Comparison of ENCODE assay signal across 9 cellular contexts in the genomic region with DNA sequence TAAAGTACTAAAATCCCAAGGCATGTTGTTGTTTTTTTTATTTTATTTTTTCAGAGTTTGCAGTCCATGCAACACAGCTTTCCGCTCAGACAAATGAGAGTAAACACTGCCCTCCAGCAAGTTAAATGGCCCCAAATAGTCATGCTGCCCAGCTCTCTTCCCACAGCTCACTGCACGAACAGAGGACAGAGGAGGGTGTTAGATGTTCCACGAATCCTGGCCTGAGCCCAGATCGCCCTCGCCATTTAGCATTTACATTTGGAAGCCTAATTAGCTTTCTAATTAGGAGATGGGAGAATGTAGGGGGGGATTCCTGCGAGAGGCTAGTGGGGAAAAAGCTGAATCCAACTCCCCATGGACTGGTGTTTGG. TPM values are rescaled to one million over a fixed set of nuclear protein-coding genes. Genes with fewer than 3 reads are reported as not detected.
DNase-seq lines count a peak whose midpoint lies in the region; ATAC-seq, FAIRE-seq and TF ChIP-seq lines count a peak whose summit lies in the region.
"Had no signal": no experiment of that assay in that cellular context is flagged by ENCODE, and none has a peak within 500 bp of the region (broad histone marks: within the 10 kb centered on the region; RNA-seq: fewer than 3 reads in every experiment).

No MANE protein-coding gene starts in this region.

- ATAC-seq in T-cell (replicated peaks in 1 of 4): peak in 1 of 4 experiments; percentile 7
- peak; percentile 2 for ATAC-seq in foreskin keratinocyte
- no peak for ATAC-seq in stimulated activated effector memory CD8-positive, alpha-beta T cell treated with anti-CD3 and anti-CD28 coated beads, Interleukin-12 subunit alpha, Interleukin-12 subunit beta, amount 100 ng/mL, for 72 hours
- no peak for ATAC-seq in HG02884 (IDR thresholded peaks at IDR 0.05; ENCODE audit: unreplicated experiment)
- ATAC-seq in HG03432 (IDR thresholded peaks at IDR 0.05; ENCODE audit: unreplicated experiment): no peak

- H3K27me3 Mint-ChIP-seq in T-helper 1 cell treated with Interleukin-12 subunit alpha and Interleukin-12 subunit beta and Interleukin-4 antibody, amounts not matched to agents 30 μg/mL and 1 μg/mL, for 36 hours (ENCODE audit: low read depth): peaks cover 16% of the 10 kb centered on the region
- peaks cover 15 to 21% of the 10 kb centered on the region in 2 donors for H3K27me3 Mint-ChIP-seq in T-cell

- CTCF ChIA-PET in T-cell (lab: Charles Lee): interaction anchor here (0.6 to 0.8 kb wide), 2 partner anchors 73 to 83 kb away, joined by 3 to 9 read pairs; no protein-coding TSS in a partner anchor

- H3K4me3 Mint-ChIP-seq in T-helper 1 cell treated with Interleukin-12 subunit alpha and Interleukin-12 subunit beta and Interleukin-4 antibody, amounts not matched to agents 30 μg/mL and 1 μg/mL, for 36 hours: peak overlapping the region; percentile 83
- H3K4me3 Mint-ChIP-seq in T-cell: peak overlapping the region; percentile 79 to 87 (median 81)
- H3K4me3 Mint-ChIP-seq in stimulated activated effector memory CD8-positive, alpha-beta T cell treated with anti-CD3 and anti-CD28 coated beads, Interleukin-12 subunit alpha, Interleukin-12 subunit beta, amount 100 ng/mL, for 72 hours: peak overlapping the region; percentile 83

- no peak overlapping the region for H3K27ac Mint-ChIP-seq in T-helper 1 cell treated with Interleukin-12 subunit alpha and Interleukin-12 subunit beta and Interleukin-4 antibody, amounts not matched to agents 30 μg/mL and 1 μg/mL, for 36 hours
- no peak overlapping the region for H3K27ac Mint-ChIP-seq in T-cell
- peak overlapping the region; percentile 88 for H3K27ac Mint-ChIP-seq in stimulated activated effector memory CD8-positive, alpha-beta T cell treated with anti-CD3 and anti-CD28 coated beads, Interleukin-12 subunit alpha, Interleukin-12 subunit beta, amount 100 ng/mL, for 72 hours

- peaks cover 25% of the 10 kb centered on the region for H3K27me3 ChIP-seq in foreskin keratinocyte

- H3K27ac ChIP-seq in foreskin keratinocyte: peak overlapping the region; percentile 90
- H3K27ac ChIP-seq: BLaER1 had no signal

- no peaks in the 10 kb centered on the region for H3K9me3 Mint-ChIP-seq in T-helper 1 cell treated with Interleukin-12 subunit alpha and Interleukin-12 subunit beta and Interleukin-4 antibody, amounts not matched to agents 30 μg/mL and 1 μg/mL, for 36 hours
- no peaks in the 10 kb centered on the region for H3K9me3 Mint-ChIP-seq in T-cell
- H3K9me3 Mint-ChIP-seq in stimulated activated effector memory CD8-positive, alpha-beta T cell treated with anti-CD3 and anti-CD28 coated beads, Interleukin-12 subunit alpha, Interleukin-12 subunit beta, amount 100 ng/mL, for 72 hours: no peaks in the 10 kb centered on the region

- peaks cover 4% of the 10 kb centered on the region for H3K4me1 ChIP-seq in foreskin keratinocyte
- H3K4me1 ChIP-seq: BLaER1 had no signal

- FAIRE-seq in D721Med (lab: Jason Lieb, UNC): no peak

- POLR2A ChIA-PET in T-cell (lab: Charles Lee): interaction anchor here (0.6 to 1.0 kb wide), 5 partner anchors 8 to 119 kb away, joined by 3 to 12 read pairs (median 7); a partner anchor contains a TSS

- DNase-seq in T-helper 1 cell: no peak
- no peak for DNase-seq in T-cell
- DNase-seq in foreskin keratinocyte: no peak
- DNase-seq in stimulated activated effector memory CD8-positive, alpha-beta T cell treated with anti-CD3 and anti-CD28 coated beads, Interleukin-12 subunit alpha, Interleukin-12 subunit beta, amount 100 ng/mL, for 72 hours (ENCODE audit: low spot score in 2 of 2): no peak
- DNase-seq in D721Med (ENCODE audit: insufficient read length, low spot score): no peak

- H3K4me1 Mint-ChIP-seq in T-helper 1 cell treated with Interleukin-12 subunit alpha and Interleukin-12 subunit beta and Interleukin-4 antibody, amounts not matched to agents 30 μg/mL and 1 μg/mL, for 36 hours (ENCODE audit: low read depth): peaks cover 28% of the 10 kb centered on the region
- peaks cover 17 to 28% (median 27%) of the 10 kb centered on the region in 3 donors for H3K4me1 Mint-ChIP-seq in T-cell
- H3K4me1 Mint-ChIP-seq in stimulated activated effector memory CD8-positive, alpha-beta T cell treated with anti-CD3 and anti-CD28 coated beads, Interleukin-12 subunit alpha, Interleukin-12 subunit beta, amount 100 ng/mL, for 72 hours: peaks cover 32% of the 10 kb centered on the region

- no peak for TF ChIP-seq CTCF in foreskin keratinocyte (conservative IDR thresholded peaks at IDR 0.05)
- no peak for TF ChIP-seq CTCF in D721Med (IDR thresholded peaks at IDR 0.05; ENCODE audit: insufficient read depth, missing control alignments)

- no peaks in the 10 kb centered on the region for H3K36me3 Mint-ChIP-seq in T-helper 1 cell treated with Interleukin-12 subunit alpha and Interleukin-12 subunit beta and Interleukin-4 antibody, amounts not matched to agents 30 μg/mL and 1 μg/mL, for 36 hours (ENCODE audit: low read depth)
- H3K36me3 Mint-ChIP-seq in T-cell: no peaks in the 10 kb centered on the region
- peaks cover 11% of the 10 kb centered on the region for H3K36me3 Mint-ChIP-seq in stimulated activated effector memory CD8-positive, alpha-beta T cell treated with anti-CD3 and anti-CD28 coated beads, Interleukin-12 subunit alpha, Interleukin-12 subunit beta, amount 100 ng/mL, for 72 hours

RNA-seq across cellular contexts. Expression of a gene that starts 1.9 kb away (rescaled TPM):
- total RNA-seq in T-cell (under 1 TPM in 4 of 5 donors, not detected in 1; 0.41 to 0.89 (median 0.73) TPM), foreskin keratinocyte (0.07 and 0.14 TPM in 2 replicates)
- 0.04 TPM in 1 of 2 replicates, not detected in the other for polyA plus RNA-seq in foreskin keratinocyte
